In the genomic region with DNA sequence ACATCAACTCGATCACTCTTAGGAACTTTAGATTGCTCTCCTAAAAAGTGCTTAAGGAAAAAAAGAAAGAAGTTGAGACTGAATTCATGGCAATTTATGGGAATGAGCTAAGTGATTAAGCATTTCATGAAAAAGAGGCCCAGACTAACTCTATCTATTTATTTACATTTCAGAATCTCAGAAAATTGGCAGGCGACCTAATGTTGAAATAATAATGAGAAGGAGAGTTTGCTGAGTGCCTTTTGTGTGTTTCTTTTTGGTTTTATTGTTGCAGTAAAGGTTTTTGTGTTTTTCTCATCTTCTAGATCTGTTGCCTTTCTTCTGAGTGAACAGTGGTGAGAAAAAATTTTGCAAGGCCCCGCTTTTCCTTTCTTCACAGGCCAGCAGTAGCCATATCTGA, we compare ENCODE assay signal across 9 cellular contexts. TPM values are rescaled to one million over a fixed set of nuclear protein-coding genes. Genes with fewer than 3 reads are reported as not detected.
DNase-seq lines count a peak whose midpoint lies in the region; ATAC-seq, FAIRE-seq and TF ChIP-seq lines count a peak whose summit lies in the region.
"Had no signal": no experiment of that assay in that cellular context is flagged by ENCODE, and none has a peak within 500 bp of the region (broad histone marks: within the 10 kb centered on the region; RNA-seq: fewer than 3 reads in every experiment).

No MANE protein-coding gene starts in this region.

- no peak for TF ChIP-seq CTCF in gastroesophageal sphincter (IDR thresholded peaks at IDR 0.05)

- H3K9me3 Mint-ChIP-seq in activated T-helper 17 cell treated with anti-CD3 and anti-CD28 coated beads, Interleukin-2, amount 50 U/mL, for 72 hours = no peaks in the 10 kb centered on the region
- H3K9me3 Mint-ChIP-seq in stimulated activated naive B cell treated with anti-CD40 and anti-IgM and Interleukin-4, amounts not matched to agents 10 μg/mL and 1 μg/mL and 100 μg/mL, for 72 hours = no peaks in the 10 kb centered on the region

- WGBS in gastroesophageal sphincter (ENCODE audit: low coverage in 1 of 2), 2 donors = 6 to 39% methylated on average over 2 to 3 of the region's 3 CpGs

- H3K9me3 ChIP-seq in gastroesophageal sphincter (no peaks in the 10 kb centered on the region), MG63 (no peaks in the 10 kb centered on the region)

- FAIRE-seq in frontal cortex (lab: Jason Lieb, UNC) = no peak

- no peak for ATAC-seq in activated T-helper 17 cell treated with anti-CD3 and anti-CD28 coated beads, Interleukin-2, amount 50 U/mL, for 72 hours (replicated peaks)
- no peak for ATAC-seq in gastroesophageal sphincter
- no peak for ATAC-seq in stimulated activated naive B cell treated with anti-CD40 and anti-IgM and Interleukin-4, amounts not matched to agents 10 μg/mL and 1 μg/mL and 100 μg/mL, for 72 hours (replicated peaks)

- H3K36me3 Mint-ChIP-seq in activated T-helper 17 cell treated with anti-CD3 and anti-CD28 coated beads, Interleukin-2, amount 50 U/mL, for 72 hours (ENCODE audit: low read depth) = peaks cover 8% of the 10 kb centered on the region
- H3K36me3 Mint-ChIP-seq in stimulated activated naive B cell treated with anti-CD40 and anti-IgM and Interleukin-4, amounts not matched to agents 10 μg/mL and 1 μg/mL and 100 μg/mL, for 72 hours = no peaks in the 10 kb centered on the region

- H3K27me3 ChIP-seq in gastroesophageal sphincter (no peaks in the 10 kb centered on the region), MG63 (no peaks in the 10 kb centered on the region)

- no peak for TF ChIP-seq EP300 in gastroesophageal sphincter (IDR thresholded peaks at IDR 0.05)

- H3K27me3 Mint-ChIP-seq in activated T-helper 17 cell treated with anti-CD3 and anti-CD28 coated beads, Interleukin-2, amount 50 U/mL, for 72 hours = no peaks in the 10 kb centered on the region
- H3K27me3 Mint-ChIP-seq in stimulated activated naive B cell treated with anti-CD40 and anti-IgM and Interleukin-4, amounts not matched to agents 10 μg/mL and 1 μg/mL and 100 μg/mL, for 72 hours = no peaks in the 10 kb centered on the region

- H3K4me1 Mint-ChIP-seq in activated T-helper 17 cell treated with anti-CD3 and anti-CD28 coated beads, Interleukin-2, amount 50 U/mL, for 72 hours = peaks cover 27% of the 10 kb centered on the region
- peaks cover 35 to 70% of the 10 kb centered on the region in 2 donors for H3K4me1 Mint-ChIP-seq in stimulated activated naive B cell treated with anti-CD40 and anti-IgM and Interleukin-4, amounts not matched to agents 10 μg/mL and 1 μg/mL and 100 μg/mL, for 72 hours

- peak overlapping the region in 1 of 2 donors; percentile 26 for H3K4me3 ChIP-seq in gastroesophageal sphincter
- no peak overlapping the region for H3K4me3 ChIP-seq in MG63

- TF ChIP-seq POLR2A in gastroesophageal sphincter (IDR thresholded peaks at IDR 0.05) = no peak

- peak overlapping the region; percentile 92 to 100 (median 98) for H3K27ac ChIP-seq in gastroesophageal sphincter
- H3K27ac ChIP-seq: 22Rv1 had no signal

- no peaks in the 10 kb centered on the region for H3K36me3 ChIP-seq in gastroesophageal sphincter
- H3K36me3 ChIP-seq in MG63 = peaks cover 14% of the 10 kb centered on the region

- peaks cover 15 to 86% (median 25%) of the 10 kb centered on the region in 3 donors for H3K4me1 ChIP-seq in gastroesophageal sphincter

- DNase-seq in DMS79 treated with DMSO at 0.1 percent for 48 hours (lab: John Stamatoyannopoulos, UW) = peak; percentile 46
- no peak for DNase-seq in DMS79 (lab: John Stamatoyannopoulos, UW)
- no peak for DNase-seq in stimulated activated naive B cell treated with anti-CD40 and anti-IgM and Interleukin-4, amounts not matched to agents 10 μg/mL and 1 μg/mL and 100 μg/mL, for 72 hours
- DNase-seq in MG63 = no peak
- DNase-seq in frontal cortex (ENCODE audit: low spot score in 2 of 2) = no peak
- DNase-seq in NCI-H69 (lab: John Stamatoyannopoulos, UW) = no peak

- H3K4me3 Mint-ChIP-seq in activated T-helper 17 cell treated with anti-CD3 and anti-CD28 coated beads, Interleukin-2, amount 50 U/mL, for 72 hours = peak overlapping the region; percentile 85
- H3K4me3 Mint-ChIP-seq in stimulated activated naive B cell treated with anti-CD40 and anti-IgM and Interleukin-4, amounts not matched to agents 10 μg/mL and 1 μg/mL and 100 μg/mL, for 72 hours = peak overlapping the region; percentile 41 to 70

- H3K27ac Mint-ChIP-seq in activated T-helper 17 cell treated with anti-CD3 and anti-CD28 coated beads, Interleukin-2, amount 50 U/mL, for 72 hours = peak overlapping the region; percentile 84
- H3K27ac Mint-ChIP-seq in stimulated activated naive B cell treated with anti-CD40 and anti-IgM and Interleukin-4, amounts not matched to agents 10 μg/mL and 1 μg/mL and 100 μg/mL, for 72 hours = no peak overlapping the region

RNA-seq across cellular contexts. Expression of a gene that starts 3.8 kb away (rescaled TPM):
- total RNA-seq in activated T-helper 17 cell treated with anti-CD3 and anti-CD28 coated beads, Interleukin-2, amount 50 U/mL, for 72 hours = 10 to 100 TPM; 18.9 to 28.2 TPM
- total RNA-seq in gastroesophageal sphincter = 10 to 100 TPM; 28.8 to 71.6 (median 47.7) TPM
- total RNA-seq in MG63 (2014; rRNA removed; shearing (Covaris generic); ENCODE audit: low replicate concordance) = 18.3 and 22.8 TPM in 2 replicates
- total RNA-seq in frontal cortex = 11.4 TPM

RNA-seq across cellular contexts. Expression of a gene that starts 32.6 kb away (rescaled TPM):
- total RNA-seq in activated T-helper 17 cell treated with anti-CD3 and anti-CD28 coated beads, Interleukin-2, amount 50 U/mL, for 72 hours = 100 to 1,000 TPM; 141 to 239 TPM
- total RNA-seq in gastroesophageal sphincter = 100 to 1,000 TPM; 140 to 289 (median 164) TPM
- 203 and 261 TPM in 2 replicates for total RNA-seq in MG63 (2014; rRNA removed; shearing (Covaris generic); ENCODE audit: low replicate concordance)
- 113 TPM for total RNA-seq in frontal cortex

RNA-seq across cellular contexts. Expression of a gene that starts 45.7 kb away (rescaled TPM):
- total RNA-seq in activated T-helper 17 cell treated with anti-CD3 and anti-CD28 coated beads, Interleukin-2, amount 50 U/mL, for 72 hours = 10 to 100 TPM; 20.4 to 38.7 TPM
- 10 to 100 TPM; 12.7 to 25.3 (median 17.1) TPM for total RNA-seq in gastroesophageal sphincter
- 24.4 and 28.6 TPM in 2 replicates for total RNA-seq in MG63 (2014; rRNA removed; shearing (Covaris generic); ENCODE audit: low replicate concordance)
- 21.6 TPM for total RNA-seq in frontal cortex
